In genomic region chr12:121518656-121519055, GRCh38 we compare ENCODE assay signal across 23 cellular contexts.
A peak's percentile ranks its signal among the peaks of the same experiment; 100 is the strongest.
DNase-seq lines count a peak whose midpoint lies in the region; ATAC-seq and TF ChIP-seq lines count a peak whose summit lies in the region.
"Had no signal": no experiment of that assay in that cellular context is flagged by ENCODE, and none has a peak within 500 bp of the region (broad histone marks: within the 10 kb centered on the region; RNA-seq: fewer than 3 reads in every experiment).

No MANE protein-coding gene starts in this region.

- no peak overlapping the region for H3K23ac ChIP-seq in neuronal stem cell (ENCODE audit: low read depth, low read length, poor library complexity)

- H3K27ac ChIP-seq in cardiac muscle cell = peak overlapping the region; percentile 33
- H3K27ac ChIP-seq in hepatocyte = no peak overlapping the region
- no peak overlapping the region for H3K27ac ChIP-seq in neuronal stem cell (replicated peaks; ENCODE audit: low read length)
- H3K27ac ChIP-seq in foreskin keratinocyte = no peak overlapping the region
- H3K27ac ChIP-seq in WERI-Rb-1 = no peak overlapping the region

- peak overlapping the region; percentile 19 for H2AK5ac ChIP-seq in neuronal stem cell (ENCODE audit: low read depth, low read length)

- peaks cover 6% of the 10 kb centered on the region for H3K79me1 ChIP-seq in neuronal stem cell (ENCODE audit: low read depth, low read length)

- DNase-seq in cardiac muscle cell (ENCODE audit: low read depth in 1 of 2, low spot score in 1 of 2) = no peak
- DNase-seq in left ventricle myocardium superior = no peak
- peak; percentile 19 for DNase-seq in hepatocyte (ENCODE audit: low spot score)
- DNase-seq in neuronal stem cell (ENCODE audit: low spot score) = no peak
- no peak for DNase-seq in foreskin keratinocyte
- DNase-seq in activated CD4-positive, alpha-beta T cell treated with anti-CD3 and anti-CD28 coated beads, Interleukin-2, amount 50 U/mL, for 48 hours = no peak
- no peak for DNase-seq in WERI-Rb-1
- DNase-seq: 8988T, ACHN, DMS153, H9, Karpas-422, NCI-H1092, NCI-H1417 treated with DMSO at 0.1 percent for 48 hours, NCI-H1694 treated with DMSO at 0.1 percent for 48 hours, NCI-H2081 treated with DMSO at 0.1 percent for 48 hours, NCI-H2171, NCI-H226, NCI-H510A, NCI-H69, OCI-M1, SK-N-SH had no signal

- H3K9ac ChIP-seq in neuronal stem cell (ENCODE audit: low read depth, low read length, poor library complexity) = no peak overlapping the region
- H3K9ac ChIP-seq: SK-N-SH had no signal

- no peaks in the 10 kb centered on the region for H3K9me2 ChIP-seq in hepatocyte (replicated peaks; ENCODE audit: insufficient read depth)
- H3K9me2 ChIP-seq: SK-N-SH had no signal

- no peak overlapping the region for H3K14ac ChIP-seq in neuronal stem cell (ENCODE audit: low read length)

- no peak overlapping the region for H2BK5ac ChIP-seq in neuronal stem cell (ENCODE audit: low read length)

- H3K36me3 ChIP-seq in cardiac muscle cell (peaks cover 3% of the 10 kb centered on the region), hepatocyte (replicated peaks; ENCODE audit: insufficient read depth, low read depth) (no peaks in the 10 kb centered on the region), neuronal stem cell (replicated peaks in 1 of 2; ENCODE audit: control insufficient read depth in 2 of 2, insufficient read depth in 2 of 2, low read length in 2 of 2) (peaks cover 33 to 75% of the 10 kb centered on the region in 2 donors), WERI-Rb-1 (peaks cover 16% of the 10 kb centered on the region)

- H3K4ac ChIP-seq in neuronal stem cell (ENCODE audit: low read length) = no peak overlapping the region

- H2AFZ ChIP-seq in hepatocyte (no peak overlapping the region), neuronal stem cell (ENCODE audit: low read length) (no peak overlapping the region)

- H3K79me2 ChIP-seq in hepatocyte = no peaks in the 10 kb centered on the region

- no peak overlapping the region for H2BK15ac ChIP-seq in neuronal stem cell (ENCODE audit: low read length)

- H2BK120ac ChIP-seq in neuronal stem cell (ENCODE audit: low read depth, low read length) = no peak overlapping the region

- WGBS in hepatocyte (ENCODE audit: low lambda C conversion rate, missing lambda C conversion rate) = 89% methylated on average over 10 of the region's 10 CpGs
- no CpG with 5 or more reads among the region's 10 CpGs for WGBS in neuronal stem cell (ENCODE audit: extremely low coverage in 2 of 2, insufficient read length in 2 of 2, insufficient replicate concordance in 1 of 2), 2 donors

- H4K20me1 ChIP-seq in hepatocyte (ENCODE audit: insufficient read depth, poor library complexity, severe bottlenecking) = no peaks in the 10 kb centered on the region

- H3K4me2 ChIP-seq in hepatocyte (no peak overlapping the region), neuronal stem cell (ENCODE audit: insufficient read depth, low read length, poor library complexity, severe bottlenecking) (no peak overlapping the region)
- H3K4me2 ChIP-seq: SK-N-SH had no signal

- H3K27me3 ChIP-seq in cardiac muscle cell (no peaks in the 10 kb centered on the region), hepatocyte (no peaks in the 10 kb centered on the region), neuronal stem cell (ENCODE audit: control insufficient read depth in 3 of 3, insufficient read depth in 3 of 3, low read depth in 1 of 3, low read length in 3 of 3) (no peaks in the 10 kb centered on the region), foreskin keratinocyte (no peaks in the 10 kb centered on the region), WERI-Rb-1 (ENCODE audit: insufficient read depth, low read depth, severe bottlenecking) (no peaks in the 10 kb centered on the region)

- no peak overlapping the region for H2BK12ac ChIP-seq in neuronal stem cell (ENCODE audit: low read length)

- no peak overlapping the region for H4K91ac ChIP-seq in neuronal stem cell (ENCODE audit: low read depth, low read length, poor library complexity)

- ATAC-seq in left ventricle myocardium superior (no peak), foreskin keratinocyte (no peak), HG03442 (IDR thresholded peaks at IDR 0.05; ENCODE audit: unreplicated experiment) (no peak)

- no peak overlapping the region for H3K18ac ChIP-seq in neuronal stem cell (ENCODE audit: low read length)

- no peak overlapping the region for H4K8ac ChIP-seq in neuronal stem cell (ENCODE audit: low read depth, low read length)

- no peaks in the 10 kb centered on the region for H3K9me3 ChIP-seq in cardiac muscle cell (ENCODE audit: low read depth)
- no peaks in the 10 kb centered on the region for H3K9me3 ChIP-seq in hepatocyte (ENCODE audit: low read depth)
- peaks cover 0 to 9% of the 10 kb centered on the region in 2 donors for H3K9me3 ChIP-seq in neuronal stem cell (replicated peaks in 1 of 2; ENCODE audit: control insufficient read depth in 2 of 2, insufficient read depth in 1 of 2, low read depth in 1 of 2, low read length in 2 of 2)
- no peaks in the 10 kb centered on the region for H3K9me3 ChIP-seq in WERI-Rb-1 (ENCODE audit: severe bottlenecking)
- H3K9me3 ChIP-seq: SK-N-SH had no signal

- TF ChIP-seq CTCF in cardiac muscle cell (IDR thresholded peaks at IDR 0.05; ENCODE audit: low read depth, low read length) (no peak), hepatocyte (IDR thresholded peaks at IDR 0.05; ENCODE audit: poor library complexity) (no peak), foreskin keratinocyte (conservative IDR thresholded peaks at IDR 0.05) (no peak), WERI-Rb-1 (IDR thresholded peaks at IDR 0.05; ENCODE audit: low read depth, low read length) (no peak)

- intact Hi-C loops in left ventricle myocardium superior (cut with micrococcal nuclease) = no loop called here

- H3K4me3 ChIP-seq in cardiac muscle cell = no peak overlapping the region
- no peak overlapping the region for H3K4me3 ChIP-seq in hepatocyte
- no peak overlapping the region for H3K4me3 ChIP-seq in neuronal stem cell (ENCODE audit: low read length in 2 of 2)
- no peak overlapping the region for H3K4me3 ChIP-seq in WERI-Rb-1 (ENCODE audit: low read depth, low read length)

- no peaks in the 10 kb centered on the region for H3K4me1 ChIP-seq in cardiac muscle cell (ENCODE audit: low read depth)
- no peaks in the 10 kb centered on the region for H3K4me1 ChIP-seq in hepatocyte (ENCODE audit: insufficient read depth)
- H3K4me1 ChIP-seq in neuronal stem cell (ENCODE audit: control insufficient read depth in 2 of 2, insufficient read depth in 1 of 2, low read depth in 1 of 2, low read length in 2 of 2) = peaks cover 0 to 2% of the 10 kb centered on the region in 2 donors
- no peaks in the 10 kb centered on the region for H3K4me1 ChIP-seq in foreskin keratinocyte
